ENCODE assay signal across 9 cellular contexts in the genomic region with DNA sequence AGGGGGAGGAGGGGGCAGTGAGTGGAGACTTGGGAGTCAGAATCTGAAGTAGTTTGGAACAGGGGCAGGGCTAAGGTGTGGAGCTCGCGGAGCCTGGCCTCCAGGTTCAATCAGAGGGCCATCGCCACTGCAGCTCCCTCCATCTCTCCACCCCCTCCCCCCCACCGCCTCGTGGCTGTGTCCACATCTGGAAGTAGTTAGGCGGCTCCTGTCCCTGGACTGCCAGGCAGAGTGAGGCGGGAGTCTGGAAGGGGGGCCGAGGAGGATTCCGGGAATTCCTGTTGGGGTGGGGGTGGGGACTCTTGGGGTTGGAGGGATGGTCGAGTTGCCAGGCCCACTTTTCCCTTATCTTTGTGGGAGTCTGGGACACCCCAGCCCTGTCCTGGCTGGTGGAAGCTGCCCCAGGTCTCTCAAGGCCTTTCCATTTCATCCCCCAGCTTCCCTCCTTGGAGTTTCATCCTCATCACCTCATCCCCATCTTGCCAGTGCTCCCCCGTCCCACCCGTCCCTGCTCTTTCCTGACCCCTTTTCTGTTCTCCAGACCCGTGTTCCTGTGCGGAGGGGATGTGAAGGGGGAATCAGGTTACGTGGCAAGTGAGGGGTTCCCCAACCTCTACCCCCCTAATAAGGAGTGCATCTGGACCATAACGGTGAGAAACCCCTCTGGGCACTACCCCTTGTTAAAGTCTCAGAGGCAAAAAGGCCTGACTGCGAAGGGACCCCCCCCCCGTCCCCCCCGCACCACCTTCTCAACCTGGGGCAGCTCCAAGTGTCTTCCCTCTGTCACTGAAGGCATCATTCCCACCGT. TPM values are rescaled to one million over a fixed set of nuclear protein-coding genes. Genes with fewer than 3 reads are reported as not detected.
A peak's percentile ranks its signal among the peaks of the same experiment; 100 is the strongest.
DNase-seq lines count a peak whose midpoint lies in the region; ATAC-seq and TF ChIP-seq lines count a peak whose summit lies in the region.
"Had no signal": no experiment of that assay in that cellular context is flagged by ENCODE, and none has a peak within 500 bp of the region (broad histone marks: within the 10 kb centered on the region; RNA-seq: fewer than 3 reads in every experiment).

No MANE protein-coding gene starts in this region.

- H3K4me3 ChIP-seq in AG04450 (ENCODE audit: low read depth, low read length), result peak overlapping the region; percentile 94
- peak overlapping the region; percentile 69 for H3K4me3 ChIP-seq in IMR-90 (ENCODE audit: insufficient read depth, low read depth, low read length)

- TF ChIP-seq POLR2A in IMR-90 (IDR thresholded peaks at IDR 0.05; ENCODE audit: low read depth, low read length), result no peak

- CTCF ChIA-PET in AG04450 (lab: Charles Lee) (interaction anchor here (0.6 to 2.3 kb wide), 12 partner anchors 10 to 582 kb away, joined by 3 to 14 read pairs (median 4); a partner anchor contains a TSS), IMR-90 (lab: Yijun Ruan, JAX) (interaction anchor here (0.6 to 1.1 kb wide), 3 partner anchors 14 to 473 kb away, joined by 3 to 4 read pairs (median 3); a partner anchor contains a TSS)

- dilution Hi-C loops in IMR-90 (cut with HindIII; ENCODE audit: low sequenced_read_pairs, unreplicated experiment), result no loop called here

- peak overlapping the region; percentile 95 for H4K5ac ChIP-seq in IMR-90 (ENCODE audit: low read depth, low read length)

- H2AFZ ChIP-seq in IMR-90 (replicated peaks; ENCODE audit: low read length, poor library complexity), result peak overlapping the region; percentile 90

- POLR2A ChIA-PET in AG04450 (lab: Yijun Ruan, JAX), result interaction anchor here (0.5 to 3.7 kb wide), 11 partner anchors 9 to 515 kb away, joined by 3 to 68 read pairs (median 5); a partner anchor contains a TSS
- POLR2A ChIA-PET in IMR-90 (lab: Charles Lee; ENCODE audit: unreplicated experiment), result interaction anchor here (0.5 to 1.1 kb wide), 6 partner anchors 12 to 455 kb away, joined by 3 to 13 read pairs (median 5); a partner anchor contains a TSS

- peaks cover 28% of the 10 kb centered on the region for H3K36me3 ChIP-seq in IMR-90 (ENCODE audit: control insufficient read depth, insufficient read depth, low read length)

- peak; percentile 59 for ATAC-seq in IMR-90 (ENCODE audit: low read depth)
- no peak for ATAC-seq in GM18858 (IDR thresholded peaks at IDR 0.05; ENCODE audit: unreplicated experiment)
- ATAC-seq in HG02588 (IDR thresholded peaks at IDR 0.05; ENCODE audit: unreplicated experiment), result no peak

- in situ Hi-C loops in IMR-90 (cut with MboI; ENCODE audit: low sequenced_read_pairs), result no loop called here

- peak overlapping the region; percentile 96 for H2BK5ac ChIP-seq in IMR-90 (ENCODE audit: low read depth, low read length, poor library complexity, severe bottlenecking)

- H3K4me1 ChIP-seq in IMR-90 (ENCODE audit: control insufficient read depth, insufficient read depth, low read length), result peaks cover 9% of the 10 kb centered on the region

- peak overlapping the region; percentile 94 to 97 for H4K8ac ChIP-seq in IMR-90 (ENCODE audit: low read depth in 2 of 2, low read length in 2 of 2)

- peak overlapping the region; percentile 100 for H3K4ac ChIP-seq in IMR-90 (ENCODE audit: low read depth, low read length)

- peak overlapping the region; percentile 97 for H3K9ac ChIP-seq in IMR-90 (ENCODE audit: low read depth, low read length)

- 0% methylated on average over 1 of the region's 20 CpGs; no CpG with 5 or more reads in 1 of the 2 experiments for WGBS in IMR-90 (ENCODE audit: extremely low coverage in 2 of 2, insufficient read length in 1 of 2), 2 experiments

- H3K9me3 ChIP-seq in AG04450 (ENCODE audit: control insufficient read depth, insufficient read depth, low read length) (no peaks in the 10 kb centered on the region; the same call in 1 of the 2 replicates), IMR-90 (ENCODE audit: control insufficient read depth, insufficient read depth, low read length) (no peaks in the 10 kb centered on the region)

- H4K91ac ChIP-seq in IMR-90 (ENCODE audit: insufficient read depth, low read depth, low read length), result peak overlapping the region; percentile 99

- peak overlapping the region; percentile 90 for H3K23ac ChIP-seq in IMR-90 (ENCODE audit: low read depth, low read length)

- H3K9me1 ChIP-seq in IMR-90 (ENCODE audit: insufficient read depth, low read length), result no peaks in the 10 kb centered on the region

- H3K79me1 ChIP-seq in IMR-90 (ENCODE audit: low read depth in 1 of 2, low read length in 2 of 2), result peaks cover 0 to 47% of the 10 kb centered on the region in 2 experiments; a peak in 2 of 4 replicates

- H2BK20ac ChIP-seq in IMR-90 (ENCODE audit: low read depth, low read length), result peak overlapping the region; percentile 96

- no TSS peak for BruUV-seq in IMR-90 (replicated peaks; lab: Mats Ljungman, UMichigan)

- H2AK9ac ChIP-seq in IMR-90 (replicated peaks; ENCODE audit: low read depth, low read length, poor library complexity), result peak overlapping the region; percentile 97

- H3K14ac ChIP-seq in IMR-90 (replicated peaks; ENCODE audit: low read depth, low read length), result peak overlapping the region; percentile 97

- H3K27me3 ChIP-seq in AG04450 (ENCODE audit: control insufficient read depth, insufficient read depth, low read length) (no peaks in the 10 kb centered on the region), IMR-90 (ENCODE audit: control insufficient read depth, insufficient read depth, low read length) (no peaks in the 10 kb centered on the region)

- TF ChIP-seq RAD21 in IMR-90 (IDR thresholded peaks at IDR 0.05; ENCODE audit: low read length), result no peak

- H2AK5ac ChIP-seq in IMR-90 (ENCODE audit: low read depth, low read length), result peak overlapping the region; percentile 100

- H2BK15ac ChIP-seq in IMR-90 (ENCODE audit: low read depth, low read length), result peak overlapping the region; percentile 96; the same call in 2 of the 3 replicates

- peak overlapping the region; percentile 98 for H2BK120ac ChIP-seq in IMR-90 (ENCODE audit: low read depth, low read length)

- peak overlapping the region; percentile 98 for H3K18ac ChIP-seq in IMR-90 (ENCODE audit: low read depth, low read length)

- no peaks in the 10 kb centered on the region for H4K20me1 ChIP-seq in IMR-90 (ENCODE audit: insufficient read depth, low read length)

- intact Hi-C loops in IMR-90 (cut with micrococcal nuclease), result loop anchor here (1.0 to 5.0 kb wide), 3 partner anchors 17 to 89 kb away; a partner anchor contains a TSS

- H3K56ac ChIP-seq in IMR-90 (ENCODE audit: extremely low read depth, insufficient read depth, low read length), result peak overlapping the region; percentile 96

- H3K27ac ChIP-seq in AG04450 (ENCODE audit: low read depth, low read length) (peak overlapping the region; percentile 77), IMR-90 (ENCODE audit: insufficient read depth, low read length) (peak overlapping the region; percentile 99)

- TF ChIP-seq CTCF in AG04450 (IDR thresholded peaks at IDR 0.05; ENCODE audit: low read depth, low read length), result no peak
- TF ChIP-seq CTCF in IMR-90 (conservative IDR thresholded peaks at IDR 0.05; ENCODE audit: low read depth, low read length), result no peak

- H3K4me2 ChIP-seq in IMR-90 (ENCODE audit: low read depth, low read length), result peak overlapping the region; percentile 91

- DNase-seq in AG04450 (ENCODE audit: low read depth, low spot score) (no peak), IMR-90 (peak; percentile 82), cerebellar cortex (ENCODE audit: low spot score) (peak; percentile 62), mucosa of gallbladder (ENCODE audit: low spot score) (peak; percentile 57), amygdala (lab: John Stamatoyannopoulos, UW) (no peak), MV-4-11 (lab: John Stamatoyannopoulos, UW) (no peak)

TF ChIP-seq in IMR-90, 13 proteins besides CTCF, POLR2A, EP300 and RAD21:
- TF ChIP-seq MXI1 (IDR thresholded peaks at IDR 0.05; ENCODE audit: borderline replicate concordance, low read depth, low read length) (peak; percentile 64; the same call in 1 of the 2 replicates), MAZ (IDR thresholded peaks at IDR 0.05; ENCODE audit: borderline replicate concordance, low read depth, low read length) (peak; percentile 83; the same call in 1 of the 2 replicates), SMC3 (IDR thresholded peaks at IDR 0.05; ENCODE audit: low read depth, low read length) (no peak)

RNA-seq across cellular contexts. Expression of a gene that starts 0.9 kb away (rescaled TPM):
- polyA plus RNA-seq in AG04450 (2011; rRNA removed) (164 and 227 TPM in 2 replicates), IMR-90 (2012; rRNA removed) (364 and 385 TPM in 2 replicates)
- polyA minus RNA-seq in AG04450 (2011; rRNA and poly(A)+ RNA removed), result 37.1 and 50.6 TPM in 2 replicates
- total RNA-seq in IMR-90 (2012; rRNA removed) (22.6 and 25.6 TPM in 2 replicates), mucosa of gallbladder (55.4 TPM)
- polyA plus RNA-seq in IMR-90 (2012; cell fraction: cytosol; rRNA removed), result 283 and 394 TPM in 2 replicates
- 615 and 1,429 TPM in 2 replicates for polyA plus RNA-seq in IMR-90 (2012; cell fraction: nucleus; rRNA removed; ENCODE audit: low replicate concordance)

RNA-seq across cellular contexts. Expression of a gene that starts 9.2 kb away (rescaled TPM):
- polyA plus RNA-seq in AG04450 (2011; rRNA removed) (9.1 and 10.0 TPM in 2 replicates), IMR-90 (2012; rRNA removed) (23.2 and 30.0 TPM in 2 replicates)
- polyA minus RNA-seq in AG04450 (2011; rRNA and poly(A)+ RNA removed), result 4.0 and 4.8 TPM in 2 replicates
- total RNA-seq in IMR-90 (2012; rRNA removed) (2.2 and 2.3 TPM in 2 replicates), mucosa of gallbladder (34.8 TPM)
- 16.0 and 40.1 TPM in 2 replicates for polyA plus RNA-seq in IMR-90 (2012; cell fraction: cytosol; rRNA removed)
- polyA plus RNA-seq in IMR-90 (2012; cell fraction: nucleus; rRNA removed; ENCODE audit: low replicate concordance), result 23.7 and 42.5 TPM in 2 replicates

RNA-seq across cellular contexts. Expression of a gene that starts 17.0 kb away (rescaled TPM):
- 0.29 and 0.33 TPM in 2 replicates for polyA plus RNA-seq in AG04450 (2011; rRNA removed)
- 0.35 and 2.1 TPM in 2 replicates for polyA minus RNA-seq in AG04450 (2011; rRNA and poly(A)+ RNA removed)
- 0.28 and 0.54 TPM in 2 replicates for total RNA-seq in IMR-90 (2012; rRNA removed)
- 0.29 and 0.43 TPM in 2 replicates for polyA plus RNA-seq in IMR-90 (2012; rRNA removed)
- 0.23 and 0.58 TPM in 2 replicates for polyA plus RNA-seq in IMR-90 (2012; cell fraction: cytosol; rRNA removed)
- polyA plus RNA-seq in IMR-90 (2012; cell fraction: nucleus; rRNA removed; ENCODE audit: low replicate concordance), result 1.5 and 2.5 TPM in 2 replicates
- total RNA-seq in mucosa of gallbladder, result 1.6 TPM
- total RNA-seq: temporal lobe had no signal

RNA-seq across cellular contexts. Expression of a gene that starts 17.2 kb away (rescaled TPM):
- polyA plus RNA-seq in AG04450 (2011; rRNA removed), result 11.3 and 12.9 TPM in 2 replicates
- polyA minus RNA-seq in AG04450 (2011; rRNA and poly(A)+ RNA removed), result 16.2 and 22.0 TPM in 2 replicates
- total RNA-seq in IMR-90 (2012; rRNA removed), result 5.0 and 6.1 TPM in 2 replicates
- polyA plus RNA-seq in IMR-90 (2012; rRNA removed), result 41.3 and 42.2 TPM in 2 replicates
- 20.5 and 31.1 TPM in 2 replicates for polyA plus RNA-seq in IMR-90 (2012; cell fraction: cytosol; rRNA removed)
- 247 and 673 TPM in 2 replicates for polyA plus RNA-seq in IMR-90 (2012; cell fraction: nucleus; rRNA removed; ENCODE audit: low replicate concordance)
- total RNA-seq in mucosa of gallbladder, result 131 TPM

RNA-seq across cellular contexts. Expression of a gene that starts 29.4 kb away (rescaled TPM):
- polyA plus RNA-seq in AG04450 (2011; rRNA removed) (not detected in 2 replicates), IMR-90 (2012; rRNA removed) (1.8 and 2.3 TPM in 2 replicates)
- not detected in 2 replicates for polyA minus RNA-seq in AG04450 (2011; rRNA and poly(A)+ RNA removed)
- total RNA-seq in IMR-90 (2012; rRNA removed) (not detected in 2 replicates), mucosa of gallbladder (13.3 TPM)
- 0.54 and 0.62 TPM in 2 replicates for polyA plus RNA-seq in IMR-90 (2012; cell fraction: cytosol; rRNA removed)
- 8.7 and 38.4 TPM in 2 replicates for polyA plus RNA-seq in IMR-90 (2012; cell fraction: nucleus; rRNA removed; ENCODE audit: low replicate concordance)

Comparison
In these comparisons a context has a peak if more than half of its experiments do, and no peak if none do; other contexts are left out.
1. DNase-seq: peak in IMR-90 (single experiment), cerebellar cortex (single experiment) and mucosa of gallbladder (single experiment); none in AG04450 (single experiment), amygdala (0 of 56) and MV-4-11 (single experiment).
2. RNA of a gene that starts 9.2 kb away (total RNA-seq): 34.8 TPM in mucosa of gallbladder (single experiment); 2.2 to 2.3 TPM in IMR-90; every median in the first group is over 10 times any median in the second.